ENCODE assay signal across 12 cellular contexts in genomic region chr20:60572991-60573390, GRCh38.
A peak's percentile ranks its signal among the peaks of the same experiment; 100 is the strongest.
DNase-seq lines count a peak whose midpoint lies in the region; ATAC-seq and TF ChIP-seq lines count a peak whose summit lies in the region.
"Had no signal": no experiment of that assay in that cellular context is flagged by ENCODE, and none has a peak within 500 bp of the region (broad histone marks: within the 10 kb centered on the region; RNA-seq: fewer than 3 reads in every experiment).

No MANE protein-coding gene starts in this region.

- H3K4me1 Mint-ChIP-seq in osteocyte (ENCODE audit: unreplicated experiment): no peaks in the 10 kb centered on the region

- peaks cover 13% of the 10 kb centered on the region for H3K9me3 Mint-ChIP-seq in osteocyte (ENCODE audit: unreplicated experiment)

- no peaks in the 10 kb centered on the region for H3K36me3 Mint-ChIP-seq in osteocyte (ENCODE audit: unreplicated experiment)

- H3K4me3 Mint-ChIP-seq in osteocyte (ENCODE audit: unreplicated experiment): no peak overlapping the region

- H3K27ac Mint-ChIP-seq in osteocyte (ENCODE audit: unreplicated experiment): no peak overlapping the region

- no peaks in the 10 kb centered on the region for H3K27me3 Mint-ChIP-seq in osteocyte (ENCODE audit: unreplicated experiment)

- no peak for TF ChIP-seq CTCF in osteocyte (IDR thresholded peaks at IDR 0.05)

- DNase-seq in NCI-H1092 treated with DMSO at 0.1 percent for 48 hours (lab: John Stamatoyannopoulos, UW) (peak; percentile 97), NCI-H2196 treated with DMSO at 0.1 percent for 48 hours (lab: John Stamatoyannopoulos, UW; ENCODE audit: unreplicated experiment) (peak; percentile 56), cerebellar cortex (ENCODE audit: low spot score) (peak; percentile 1), putamen (ENCODE audit: low spot score) (peak; percentile 16), GM03348 (ENCODE audit: low spot score) (no peak), osteocyte (ENCODE audit: extremely low spot score, unreplicated experiment) (no peak), T-helper 9 cell (no peak)
- DNase-seq: MM.1S, NCI-H1694 treated with DMSO at 0.1 percent for 48 hours, NCI-H510A treated with DMSO at 0.1 percent for 48 hours, PC-3 had no signal

- ATAC-seq in GM21737 (IDR thresholded peaks at IDR 0.05; ENCODE audit: unreplicated experiment): no peak
- ATAC-seq: PC-3 had no signal

Comparison
In these comparisons a context has a peak if more than half of its experiments do, and no peak if none do; other contexts are left out.
1. DNase-seq: peak in NCI-H1092 treated with DMSO at 0.1 percent for 48 hours (single experiment), NCI-H2196 treated with DMSO at 0.1 percent for 48 hours (single experiment), cerebellar cortex (single experiment) and putamen (single experiment); none in GM03348 (single experiment), osteocyte (single experiment) and T-helper 9 cell (single experiment).